In genomic region chr17:49436174-49436573, GRCh38 we compare ENCODE assay signal across 20 cellular contexts. TPM values are rescaled to one million over a fixed set of nuclear protein-coding genes. Genes with fewer than 3 reads are reported as not detected.
"Had no signal": no experiment of that assay in that cellular context is flagged by ENCODE, and none has a peak within 500 bp of the region (broad histone marks: within the 10 kb centered on the region; RNA-seq: fewer than 3 reads in every experiment).

No MANE protein-coding gene starts in this region.

- H3K9me3 ChIP-seq: esophagus squamous epithelium, gastroesophageal sphincter, left lung, lower lobe of right lung, psoas muscle, spleen, tibial artery, upper lobe of left lung, uterus had no signal

- DNase-seq: effector memory CD8-positive, alpha-beta T cell; esophagus squamous epithelium; foreskin fibroblast; glutamatergic neuron; islet precursor cell; left lung; lower lobe of right lung; natural killer cell; psoas muscle; retina; spleen; stimulated activated CD4-positive, alpha-beta T cell treated with anti-CD3 and anti-CD28 coated beads, Interleukin-15, amount 100 ng/mL, for 24 hours; stimulated activated CD4-positive, alpha-beta T cell treated with anti-CD3 and anti-CD28 coated beads, Interleukin-1b, Interleukin-23, amount 100 ng/mL, for 48 hours; stimulated activated CD4-positive, alpha-beta T cell treated with anti-CD3 and anti-CD28 coated beads, Interleukin-4, amount 100 ng/mL, for 24 hours; upper lobe of left lung; uterus had no signal

- H3K36me3 ChIP-seq: esophagus squamous epithelium, gastroesophageal sphincter, left lung, lower lobe of right lung, spleen, tibial artery, upper lobe of left lung, uterus had no signal

- H3K27ac ChIP-seq: esophagus squamous epithelium, gastroesophageal sphincter, left lung, lower lobe of right lung, psoas muscle, spleen, tibial artery, upper lobe of left lung, uterus had no signal

- H3K4me1 ChIP-seq: gastroesophageal sphincter, left lung, lower lobe of right lung, psoas muscle, uterus had no signal

- ATAC-seq: effector memory CD8-positive, alpha-beta T cell; gastroesophageal sphincter; left lung; lower lobe of right lung; natural killer cell; stimulated activated memory B cell treated with anti-CD40 and anti-IgM and Interleukin-4, amounts not matched to agents 10 μg/mL and 1 μg/mL and 100 μg/mL, for 72 hours had no signal

- H3K4me3 ChIP-seq: esophagus squamous epithelium, gastroesophageal sphincter, left lung, lower lobe of right lung, psoas muscle, spleen, tibial artery, upper lobe of left lung, uterus had no signal

RNA-seq across cellular contexts. Expression of gene NGFR, which starts 58.9 kb away (rescaled TPM):
- total RNA-seq: epithelial cell of proximal tubule had no signal
